ENCODE assay signal across 9 cellular contexts in genomic region chr7:92634125-92634710, GRCh38. TPM values are rescaled to one million over a fixed set of nuclear protein-coding genes. Genes with fewer than 3 reads are reported as not detected.
DNase-seq lines count a peak whose midpoint lies in the region; ATAC-seq and TF ChIP-seq lines count a peak whose summit lies in the region.
"Had no signal": no experiment of that assay in that cellular context is flagged by ENCODE, and none has a peak within 500 bp of the region (broad histone marks: within the 10 kb centered on the region; RNA-seq: fewer than 3 reads in every experiment).

No MANE protein-coding gene starts in this region.

- CTCF ChIA-PET in HEK293 (lab: Yijun Ruan, JAX) = interaction anchor here (0.6 to 1.7 kb wide), 2 partner anchors 56 to 198 kb away, joined by 3 to 6 read pairs; no protein-coding TSS in a partner anchor

- peak; percentile 10 for DNase-seq in A172 (ENCODE audit: low spot score)
- DNase-seq in T-helper 17 cell = no peak
- DNase-seq in immature natural killer cell = no peak
- no peak for DNase-seq in stimulated activated CD4-positive, alpha-beta T cell treated with anti-CD3 and anti-CD28 coated beads, Interleukin-4, amount 100 ng/mL, for 24 hours

- no peak for TF ChIP-seq CTCF in HEK293 (tag by site-specific recombination; IDR thresholded peaks at IDR 0.05)

- no peak for ATAC-seq in T-helper 17 cell
- no peak for ATAC-seq in GM18868 (IDR thresholded peaks at IDR 0.05; ENCODE audit: unreplicated experiment)
- no peak for ATAC-seq in GM21360 (IDR thresholded peaks at IDR 0.05; ENCODE audit: unreplicated experiment)
- no peak for ATAC-seq in HG02870 (IDR thresholded peaks at IDR 0.05; ENCODE audit: unreplicated experiment)

- no peak overlapping the region for H3K27ac ChIP-seq in HEK293 (ENCODE audit: extremely low read depth, low read depth, low read length)

- H3K4me1 ChIP-seq in HEK293 (ENCODE audit: control insufficient read depth, insufficient read depth, low read length) = peaks cover 23% of the 10 kb centered on the region

- no peaks in the 10 kb centered on the region for H3K9me3 Mint-ChIP-seq in immature natural killer cell

- no peaks in the 10 kb centered on the region for H3K27me3 Mint-ChIP-seq in T-helper 17 cell
- peaks cover 0 to 4% (median 0%) of the 10 kb centered on the region in 3 donors for H3K27me3 Mint-ChIP-seq in immature natural killer cell (ENCODE audit: low read depth in 3 of 3)

- H3K9me3 ChIP-seq in HEK293 (ENCODE audit: control insufficient read depth, insufficient read depth, low read depth, low read length) = no peaks in the 10 kb centered on the region
- H3K9me3 ChIP-seq in T-helper 17 cell (ENCODE audit: control insufficient read depth, low read length, poor library complexity, severe bottlenecking) = no peaks in the 10 kb centered on the region

- peak overlapping the region; percentile 34 for H3K4me3 Mint-ChIP-seq in T-helper 17 cell
- H3K4me3 Mint-ChIP-seq in immature natural killer cell = peak overlapping the region; percentile 28 to 75 (median 49)
- H3K4me3 Mint-ChIP-seq: memory B cell had no signal

- POLR2A ChIA-PET in HEK293 (lab: Yijun Ruan, JAX) = no interaction called here

- H3K27ac Mint-ChIP-seq in T-helper 17 cell = peak overlapping the region; percentile 51
- peak overlapping the region; percentile 10 to 82 (median 68) for H3K27ac Mint-ChIP-seq in immature natural killer cell
- H3K27ac Mint-ChIP-seq: memory B cell had no signal

- no peak overlapping the region for H3K4me3 ChIP-seq in HEK293 (ENCODE audit: low read depth, low read length)

- H3K4me1 Mint-ChIP-seq in T-helper 17 cell (peaks cover 40% of the 10 kb centered on the region), immature natural killer cell (peaks cover 39 to 58% of the 10 kb centered on the region in 2 donors)

- H3K36me3 Mint-ChIP-seq in T-helper 17 cell (ENCODE audit: low read depth) = no peaks in the 10 kb centered on the region
- H3K36me3 Mint-ChIP-seq in immature natural killer cell = peaks cover 0 to 3% (median under 1%) of the 10 kb centered on the region in 3 donors

- H3K36me3 ChIP-seq in HEK293 (ENCODE audit: control insufficient read depth in 2 of 2, insufficient read depth in 1 of 2, low read length in 2 of 2) = no peaks in the 10 kb centered on the region

TF ChIP-seq in HEK293, 187 proteins besides CTCF, POLR2A, EP300 and RAD21:
- TF ChIP-seq ZNF394 (tag by site-specific recombination; IDR thresholded peaks at IDR 0.05; ENCODE audit: borderline replicate concordance) = no peak
- TF ChIP-seq ZNF747 (tag by site-specific recombination; IDR thresholded peaks at IDR 0.05) = no peak
- no peak for TF ChIP-seq ZNF214 (tag by site-specific recombination; IDR thresholded peaks at IDR 0.05; ENCODE audit: borderline replicate concordance)
- peak; percentile 26; the same call in 1 of the 2 replicates for TF ChIP-seq PRDM6 (tag by site-specific recombination; IDR thresholded peaks at IDR 0.05)
- no peak for TF ChIP-seq ZNF654 (tag by site-specific recombination; IDR thresholded peaks at IDR 0.05; ENCODE audit: low read depth)
- TF ChIP-seq ZNF785 (tag by site-specific recombination; IDR thresholded peaks at IDR 0.05) = no peak
- TF ChIP-seq ZNF777 (tag by site-specific recombination; IDR thresholded peaks at IDR 0.05; ENCODE audit: borderline replicate concordance) = no peak
- TF ChIP-seq OSR2 (tag by site-specific recombination; IDR thresholded peaks at IDR 0.05) = 0 out of 2 replicates have a peak, but pooled peaks have one; percentile 31
- no peak for TF ChIP-seq ZNF658 (tag by site-specific recombination; IDR thresholded peaks at IDR 0.05)
- TF ChIP-seq ZNF529 (tag by site-specific recombination; IDR thresholded peaks at IDR 0.05; ENCODE audit: insufficient replicate concordance) = no peak
- 0 out of 2 replicates have a peak, but pooled peaks have one; percentile 29 for TF ChIP-seq SCRT2 (tag by site-specific recombination; IDR thresholded peaks at IDR 0.05)
- TF ChIP-seq ATF2 (tag by site-specific recombination; IDR thresholded peaks at IDR 0.05; ENCODE audit: low read depth) = 0 out of 2 replicates have a peak, but pooled peaks have one; percentile 5
- no peak for TF ChIP-seq ZSCAN4 (tag by site-specific recombination; IDR thresholded peaks at IDR 0.05)
- no peak for TF ChIP-seq ZFP37 (tag by site-specific recombination; IDR thresholded peaks at IDR 0.05)
- no peak for TF ChIP-seq ZNF174 (tag by site-specific recombination; IDR thresholded peaks at IDR 0.05)
- peak; percentile 48 for TF ChIP-seq SP2 (tag by site-specific recombination; IDR thresholded peaks at IDR 0.05)
- TF ChIP-seq ZNF311 (tag by site-specific recombination; IDR thresholded peaks at IDR 0.05; ENCODE audit: borderline replicate concordance) = no peak
- TF ChIP-seq WT1 (tag by site-specific recombination; IDR thresholded peaks at IDR 0.05) = peak; percentile 81
- TF ChIP-seq ZNF341 (tag by site-specific recombination; IDR thresholded peaks at IDR 0.05; ENCODE audit: low read depth) = no peak
- peak; percentile 87 for TF ChIP-seq SP7 (tag by site-specific recombination; IDR thresholded peaks at IDR 0.05)

RNA-seq across cellular contexts. Expression of gene FAM133B, which starts 44.0 kb away (rescaled TPM):
- 16.2 and 18.4 TPM in 2 replicates for total RNA-seq in A172 (2014; rRNA removed; shearing (Covaris generic))
- total RNA-seq in T-helper 17 cell = 10 to 100 TPM; 71.6 to 77.0 TPM
- polyA plus RNA-seq in immature natural killer cell = 10 to 100 TPM in 2 of 3 donors, 1 to 10 TPM in 1; 7.4 to 20.5 (median 19.4) TPM
